In the genomic region with DNA sequence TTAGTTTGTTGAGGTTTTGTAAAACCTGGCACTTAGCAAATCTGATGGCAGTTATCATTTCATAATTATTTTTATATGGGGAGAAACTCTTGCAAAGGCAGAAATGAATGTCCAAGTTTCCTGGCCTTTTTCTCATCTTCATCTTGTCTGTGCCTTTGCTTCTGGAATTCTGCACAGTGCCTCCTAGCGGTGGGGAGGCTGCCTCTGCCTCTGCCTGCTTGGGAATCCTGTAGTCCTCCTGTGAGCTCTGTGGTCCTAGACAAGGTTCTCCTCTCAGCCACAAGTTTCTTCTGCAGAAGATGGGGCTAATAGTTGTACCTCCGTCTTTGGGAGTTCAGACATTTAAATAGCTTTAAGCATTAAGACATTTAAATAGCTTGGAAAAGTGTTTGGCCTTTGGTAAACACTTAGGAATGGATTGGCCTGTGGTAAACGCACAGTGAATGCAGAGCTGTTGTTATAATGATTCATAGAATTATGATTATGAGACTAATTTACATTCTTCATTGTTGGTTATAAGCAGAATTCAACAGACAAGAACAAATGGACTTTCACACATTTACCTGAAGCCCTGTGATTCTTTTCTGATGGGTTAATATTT, we compare ENCODE assay signal across 10 cellular contexts.
DNase-seq lines count a peak whose midpoint lies in the region; ATAC-seq, FAIRE-seq and TF ChIP-seq lines count a peak whose summit lies in the region.
"Had no signal": no experiment of that assay in that cellular context is flagged by ENCODE, and none has a peak within 500 bp of the region (broad histone marks: within the 10 kb centered on the region; RNA-seq: fewer than 3 reads in every experiment).

No MANE protein-coding gene starts in this region.

- intact Hi-C loops in endothelial cell of umbilical vein (cut with micrococcal nuclease): loop anchor here (2.0 kb wide), 2 partner anchors 121 to 135 kb away; no protein-coding TSS in a partner anchor

- no peak for DNase-seq in GM13976 (ENCODE audit: low spot score)
- DNase-seq in NT2/D1 (ENCODE audit: low read depth, low spot score): peak; percentile 11
- peak; percentile 13 for DNase-seq in endothelial cell of umbilical vein (ENCODE audit: low read depth, low spot score)
- no peak for DNase-seq in progenitor cell of endocrine pancreas (ENCODE audit: low spot score, unreplicated experiment)
- DNase-seq in H54 (ENCODE audit: insufficient read length, low spot score): no peak
- DNase-seq in immature natural killer cell: no peak
- DNase-seq: NCI-H2029 treated with DMSO at 0.1 percent for 48 hours had no signal

- H3K4me1 ChIP-seq in NT2/D1 (ENCODE audit: insufficient read depth, insufficient read length) (no peaks in the 10 kb centered on the region), endothelial cell of umbilical vein (ENCODE audit: control insufficient read depth, extremely low read depth, insufficient read depth, low read length) (no peaks in the 10 kb centered on the region)

- POLR2A ChIA-PET in endothelial cell of umbilical vein (lab: Charles Lee): no interaction called here

- H4K20me1 ChIP-seq in endothelial cell of umbilical vein (replicated peaks; ENCODE audit: control insufficient read depth, extremely low read depth, insufficient read depth, low read length): no peaks in the 10 kb centered on the region

- H3K27me3 ChIP-seq in NT2/D1 (ENCODE audit: insufficient read depth, insufficient read length) (no peaks in the 10 kb centered on the region), endothelial cell of umbilical vein (ENCODE audit: control insufficient read depth in 2 of 2, insufficient read depth in 2 of 2, low read length in 2 of 2) (no peaks in the 10 kb centered on the region)

- H3K9me3 Mint-ChIP-seq in progenitor cell of endocrine pancreas (ENCODE audit: low read depth) (no peaks in the 10 kb centered on the region), immature natural killer cell (no peaks in the 10 kb centered on the region)

- H3K9me3 ChIP-seq in NT2/D1 (ENCODE audit: insufficient read depth, low read length) (no peaks in the 10 kb centered on the region), endothelial cell of umbilical vein (replicated peaks; ENCODE audit: control insufficient read depth, insufficient read depth, low read length) (no peaks in the 10 kb centered on the region)

- no peaks in the 10 kb centered on the region for H3K79me2 ChIP-seq in endothelial cell of umbilical vein (ENCODE audit: control insufficient read depth, insufficient read depth, low read length)

- H3K9me1 ChIP-seq in endothelial cell of umbilical vein (replicated peaks; ENCODE audit: control insufficient read depth, extremely low read depth, insufficient read depth, low read length): no peaks in the 10 kb centered on the region

- no peak for TF ChIP-seq POLR2A in endothelial cell of umbilical vein (IDR thresholded peaks at IDR 0.05; ENCODE audit: low read depth, low read length)
- no peak for TF ChIP-seq POLR2A in H54 (IDR thresholded peaks at IDR 0.05; ENCODE audit: low read depth, low read length)

- no peak overlapping the region for H3K27ac ChIP-seq in endothelial cell of umbilical vein (ENCODE audit: insufficient read depth, low read depth, low read length)

- H3K36me3 ChIP-seq in NT2/D1 (ENCODE audit: insufficient read depth, insufficient read length, low read length) (peaks cover 50% of the 10 kb centered on the region), endothelial cell of umbilical vein (ENCODE audit: control insufficient read depth in 2 of 2, extremely low read depth in 1 of 2, insufficient read depth in 2 of 2, low read length in 2 of 2) (peaks cover 9 to 18% of the 10 kb centered on the region in 2 experiments)

- H3K4me1 Mint-ChIP-seq in progenitor cell of endocrine pancreas (ENCODE audit: low read depth): no peaks in the 10 kb centered on the region
- peaks cover 11 to 15% of the 10 kb centered on the region in 2 donors for H3K4me1 Mint-ChIP-seq in immature natural killer cell

- H3K4me3 ChIP-seq in NT2/D1 (ENCODE audit: insufficient read length, low read depth) (no peak overlapping the region), endothelial cell of umbilical vein (replicated peaks in 1 of 3; ENCODE audit: insufficient read depth in 1 of 3, low read depth in 1 of 3, low read length in 3 of 3) (no peak overlapping the region)

- in situ Hi-C loops in GM13976 (cut with MboI; ENCODE audit: low sequenced_read_pairs, unreplicated experiment): no loop called here

- no TSS peak for BruUV-seq in endothelial cell of umbilical vein (replicated peaks; lab: Mats Ljungman, UMichigan)

- H3K27me3 Mint-ChIP-seq in progenitor cell of endocrine pancreas (no peaks in the 10 kb centered on the region), immature natural killer cell (ENCODE audit: low read depth in 3 of 3) (no peaks in the 10 kb centered on the region)

- H2AFZ ChIP-seq in endothelial cell of umbilical vein (ENCODE audit: low read depth, low read length): no peak overlapping the region

- peak; percentile 17 for TF ChIP-seq CTCF in GM13976 (IDR thresholded peaks at IDR 0.05; ENCODE audit: borderline replicate concordance, control extremely low read depth, extremely low read depth, insufficient read depth, missing control alignments)
- TF ChIP-seq CTCF in endothelial cell of umbilical vein (IDR thresholded peaks at IDR 0.05; ENCODE audit: extremely low read depth in 1 of 2, insufficient read depth in 1 of 2, low read depth in 1 of 2, low read length in 2 of 2): peak; percentile 51 to 52
- TF ChIP-seq CTCF in progenitor cell of endocrine pancreas (IDR thresholded peaks at IDR 0.05; ENCODE audit: unreplicated experiment): peak; percentile 57

- H3K27ac Mint-ChIP-seq in progenitor cell of endocrine pancreas (no peak overlapping the region), immature natural killer cell (no peak overlapping the region)

- H3K4me2 ChIP-seq in endothelial cell of umbilical vein (ENCODE audit: insufficient read depth, low read length): no peak overlapping the region

- dilution Hi-C loops in endothelial cell of umbilical vein (cut with MboI; ENCODE audit: extremely low pct_ligation_motif_present, low sequenced_read_pairs): no loop called here

- no peak for ATAC-seq in HG03175 (IDR thresholded peaks at IDR 0.05; ENCODE audit: unreplicated experiment)
- no peak for ATAC-seq in activated CD4-positive, CD25-positive, alpha-beta regulatory T cell treated with anti-CD3 and anti-CD28 coated beads, Interleukin-2, amount 50 U/mL, for 24 hours

- H3K9ac ChIP-seq in NT2/D1 (ENCODE audit: insufficient read length, low read depth) (no peak overlapping the region), endothelial cell of umbilical vein (replicated peaks; ENCODE audit: extremely low read depth, insufficient read depth, low read length) (no peak overlapping the region)

- FAIRE-seq in endothelial cell of umbilical vein (lab: Jason Lieb, UNC) (no peak), H54 (lab: Jason Lieb, UNC) (no peak)
- FAIRE-seq: islet of Langerhans had no signal

- CTCF ChIA-PET in endothelial cell of umbilical vein (lab: Charles Lee): interaction anchor here (0.7 to 3.7 kb wide), 8 partner anchors 12 to 288 kb away, joined by 3 to 74 read pairs (median 4); no protein-coding TSS in a partner anchor

- no peak overlapping the region for H3K4me3 Mint-ChIP-seq in progenitor cell of endocrine pancreas (ENCODE audit: low read depth)
- no peak overlapping the region for H3K4me3 Mint-ChIP-seq in immature natural killer cell

- H3K36me3 Mint-ChIP-seq in progenitor cell of endocrine pancreas (ENCODE audit: insufficient read depth) (peaks cover 23% of the 10 kb centered on the region), immature natural killer cell (peaks cover 27 to 63% (median 33%) of the 10 kb centered on the region in 3 donors)

TF ChIP-seq in endothelial cell of umbilical vein, 7 proteins besides CTCF, POLR2A, EP300 and RAD21:
- TF ChIP-seq JUN (IDR thresholded peaks at IDR 0.05; ENCODE audit: borderline replicate concordance, insufficient read depth, insufficient read length, low read depth) (no peak), EZH2 (IDR thresholded peaks at IDR 0.05; ENCODE audit: borderline replicate concordance, low read depth, low read length, severe bottlenecking) (no peak), POLR2AphosphoS5 (IDR thresholded peaks at IDR 0.05; ENCODE audit: insufficient read depth, low read depth, low read length) (no peak), GATA2 (IDR thresholded peaks at IDR 0.05; ENCODE audit: insufficient read depth, insufficient read length, low read depth, low read length) (no peak), MYC (IDR thresholded peaks at IDR 0.05; ENCODE audit: low read depth, low read length) (no peak), FOS (IDR thresholded peaks at IDR 0.05; ENCODE audit: borderline replicate concordance, insufficient read depth, low read length) (no peak)
- TF ChIP-seq, protein P1, sequence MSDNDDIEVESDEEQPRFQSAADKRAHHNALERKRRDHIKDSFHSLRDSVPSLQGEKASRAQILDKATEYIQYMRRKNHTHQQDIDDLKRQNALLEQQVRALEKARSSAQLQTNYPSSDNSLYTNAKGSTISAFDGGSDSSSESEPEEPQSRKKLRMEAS (IDR thresholded peaks at IDR 0.05; ENCODE audit: insufficient read depth, insufficient read length): no peak

Comparison
In these comparisons a context has a peak if more than half of its experiments do, and no peak if none do; other contexts are left out.
1. DNase-seq: peak in NT2/D1 (single experiment) and endothelial cell of umbilical vein (single experiment); none in GM13976 (single experiment), progenitor cell of endocrine pancreas (single experiment), H54 (single experiment) and immature natural killer cell (0 of 3).
2. Peak in every context shown above with its lines, with median percentiles within 50 percentile points of each other: CTCF ChIP-seq.